ENCODE assay signal across 8 cellular contexts in the genomic region with DNA sequence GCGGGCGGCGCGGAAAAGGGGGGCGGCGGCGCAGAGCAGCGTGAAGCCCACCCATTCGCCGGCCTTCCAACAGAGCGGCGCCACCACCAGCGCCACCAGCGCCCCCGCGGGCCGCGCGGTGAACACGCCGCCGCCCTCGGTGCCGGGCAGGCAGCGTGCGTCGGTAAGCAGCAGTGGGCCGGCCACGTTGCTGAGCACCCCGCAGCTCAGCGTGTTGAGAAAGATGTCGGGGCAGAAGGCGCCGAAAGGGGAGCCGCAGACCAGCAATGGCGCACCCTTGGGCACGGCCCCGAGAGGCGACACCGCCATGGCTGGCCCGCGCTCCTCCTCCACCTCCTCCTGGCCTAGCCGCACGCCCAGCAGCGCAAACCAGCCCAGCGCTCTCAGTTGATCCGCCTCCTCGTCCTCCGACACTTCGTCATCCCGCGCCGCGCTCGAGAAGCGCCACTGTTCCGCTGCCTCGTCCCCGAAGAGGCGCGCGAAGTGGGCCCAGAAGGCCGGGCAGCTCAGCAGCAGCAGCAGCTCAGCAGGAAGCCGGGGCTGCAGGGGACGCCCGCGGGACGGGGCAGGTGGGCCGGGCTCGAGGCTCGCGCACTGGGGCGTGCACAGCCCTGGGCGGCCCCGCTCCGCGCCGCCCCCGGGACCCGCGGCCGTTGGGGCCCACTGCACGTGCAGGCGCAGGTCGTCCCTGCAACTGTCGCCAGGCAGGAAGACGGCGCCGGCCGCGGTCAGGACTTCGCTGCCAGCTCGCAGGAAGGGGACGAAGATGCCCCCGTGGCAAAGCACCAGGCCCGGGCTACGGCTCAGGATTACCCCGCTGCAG. TPM values are rescaled to one million over a fixed set of nuclear protein-coding genes. Genes with fewer than 3 reads are reported as not detected.
DNase-seq lines count a peak whose midpoint lies in the region; ATAC-seq lines count a peak whose summit lies in the region.

No MANE protein-coding gene starts in this region.

- H3K27me3 Mint-ChIP-seq in activated CD4-positive, alpha-beta T cell treated with anti-CD3 and anti-CD28 coated beads for 36 hours: no peaks in the 10 kb centered on the region

- peak overlapping the region; percentile 93 for H3K27ac Mint-ChIP-seq in activated CD4-positive, alpha-beta T cell treated with anti-CD3 and anti-CD28 coated beads for 36 hours

- peak overlapping the region; percentile 87 for H3K27ac ChIP-seq in cingulate gyrus (ENCODE audit: low read depth, low read length)

- peaks cover 30% of the 10 kb centered on the region for H3K4me1 Mint-ChIP-seq in activated CD4-positive, alpha-beta T cell treated with anti-CD3 and anti-CD28 coated beads for 36 hours

- CTCF ChIA-PET in activated CD4-positive, alpha-beta T cell treated with anti-CD3 and anti-CD28 coated beads for 36 hours (lab: Charles Lee): interaction anchor here (0.6 to 8.5 kb wide), 39 partner anchors 8 to 1697 kb away, joined by 3 to 74 read pairs (median 6); a partner anchor contains a TSS

- peak overlapping the region; percentile 83 for H3K4me3 Mint-ChIP-seq in activated CD4-positive, alpha-beta T cell treated with anti-CD3 and anti-CD28 coated beads for 36 hours

- POLR2A ChIA-PET in activated CD4-positive, alpha-beta T cell treated with anti-CD3 and anti-CD28 coated beads for 36 hours (lab: Charles Lee): interaction anchor here (0.5 to 2.3 kb wide), 19 partner anchors 10 to 1456 kb away, joined by 3 to 32 read pairs (median 4); a partner anchor contains a TSS

- H3K36me3 Mint-ChIP-seq in activated CD4-positive, alpha-beta T cell treated with anti-CD3 and anti-CD28 coated beads for 36 hours (ENCODE audit: low read depth): peaks cover 17% of the 10 kb centered on the region

- DNase-seq in NCI-H1694 treated with DMSO at 0.1 percent for 48 hours (lab: John Stamatoyannopoulos, UW) (peak; percentile 37), NCI-H1694 (lab: John Stamatoyannopoulos, UW) (no peak), NCI-H146 (lab: John Stamatoyannopoulos, UW) (peak; percentile 74), left lobe of liver (ENCODE audit: low spot score) (peak; percentile 71)
- DNase-seq in activated CD4-positive, alpha-beta T cell treated with anti-CD3 and anti-CD28 coated beads for 36 hours: peak; percentile 84
- peak; percentile 59 for DNase-seq in stimulated activated CD4-positive, alpha-beta T cell treated with anti-CD3 and anti-CD28 coated beads, Interleukin-2, amount 100 ng/mL, for 4 hours (ENCODE audit: low read depth)

- ATAC-seq in HG02798 (IDR thresholded peaks at IDR 0.05; ENCODE audit: poor library complexity, unreplicated experiment): peak; percentile 54
- ATAC-seq in activated CD4-positive, alpha-beta T cell treated with anti-CD3 and anti-CD28 coated beads for 36 hours: peak; percentile 54
- ATAC-seq in left lobe of liver: peak; percentile 70

- intact Hi-C loops in activated CD4-positive, alpha-beta T cell treated with anti-CD3 and anti-CD28 coated beads for 36 hours (cut with DNase I, micrococcal nuclease): loop anchor here (1.0 to 10.0 kb wide), 11 partner anchors 15 to 671 kb away; a partner anchor contains a TSS

- no peaks in the 10 kb centered on the region for H3K9me3 Mint-ChIP-seq in activated CD4-positive, alpha-beta T cell treated with anti-CD3 and anti-CD28 coated beads for 36 hours (ENCODE audit: low read depth)

RNA-seq across cellular contexts. Expression of a gene that starts 0.6 kb away (rescaled TPM):
- 10 to 100 TPM; 11.5 to 14.9 TPM for total RNA-seq in activated CD4-positive, alpha-beta T cell treated with anti-CD3 and anti-CD28 coated beads for 36 hours
- 11.6 TPM for total RNA-seq in left lobe of liver

RNA-seq across cellular contexts. Expression of a gene that starts 13.3 kb away (rescaled TPM):
- 1 to 10 TPM; 4.6 to 5.2 TPM for total RNA-seq in activated CD4-positive, alpha-beta T cell treated with anti-CD3 and anti-CD28 coated beads for 36 hours
- 14.5 TPM for total RNA-seq in left lobe of liver

RNA-seq across cellular contexts. Expression of a gene that starts 24.4 kb away (rescaled TPM):
- 100 to 1,000 TPM in 1 of 2 experiments, 10 to 100 TPM in 1; 89.4 to 107 TPM for total RNA-seq in activated CD4-positive, alpha-beta T cell treated with anti-CD3 and anti-CD28 coated beads for 36 hours
- total RNA-seq in left lobe of liver: 56.3 TPM
